In genomic region chr6:68127066-68127465, GRCh38 we compare ENCODE assay signal across 18 cellular contexts.
"Had no signal": no experiment of that assay in that cellular context is flagged by ENCODE, and none has a peak within 500 bp of the region (broad histone marks: within the 10 kb centered on the region; RNA-seq: fewer than 3 reads in every experiment).

No MANE protein-coding gene starts in this region.

- H3K27me3 ChIP-seq: brain microvascular endothelial cell, sigmoid colon, spleen, upper lobe of right lung had no signal

- H3K36me3 Mint-ChIP-seq: activated naive CD8-positive, alpha-beta T cell treated with anti-CD3 and anti-CD28 coated beads, Interleukin-2, amount 10 ng/mL, durations not matched to agents 7 days and 5 days had no signal

- H3K4me1 Mint-ChIP-seq: activated naive CD8-positive, alpha-beta T cell treated with anti-CD3 and anti-CD28 coated beads, Interleukin-2, amount 10 ng/mL, durations not matched to agents 7 days and 5 days; memory B cell; WTC11 had no signal

- H3K27me3 Mint-ChIP-seq: activated naive CD8-positive, alpha-beta T cell treated with anti-CD3 and anti-CD28 coated beads, Interleukin-2, amount 10 ng/mL, durations not matched to agents 7 days and 5 days; memory B cell; naive thymus-derived CD8-positive, alpha-beta T cell had no signal

- H3K9ac ChIP-seq: parathyroid adenoma had no signal

- H3K9me3 ChIP-seq: thoracic aorta, upper lobe of right lung had no signal

- H3K27ac Mint-ChIP-seq: activated naive CD8-positive, alpha-beta T cell treated with anti-CD3 and anti-CD28 coated beads, Interleukin-2, amount 10 ng/mL, durations not matched to agents 7 days and 5 days; activated T-helper 1 cell treated with anti-CD3 and anti-CD28 coated beads, Interleukin-12 subunit alpha, Interleukin-12 subunit beta, Interleukin-2, Interleukin-4 antibody, amounts not matched to agents 30 ng/mL and 10 ng/mL and 1 ng/mL, durations not matched to agents 14 hours and 24 hours and 36 hours; naive thymus-derived CD8-positive, alpha-beta T cell; WTC11 had no signal

- ATAC-seq: left ventricle myocardium superior; naive thymus-derived CD8-positive, alpha-beta T cell; upper lobe of right lung; WTC11 had no signal

- H3K4me1 ChIP-seq: parathyroid adenoma, sigmoid colon, spleen, upper lobe of right lung had no signal

- H3K27ac ChIP-seq: brain microvascular endothelial cell, parathyroid adenoma, sigmoid colon, spleen, thoracic aorta, upper lobe of right lung had no signal

- H3K4me3 ChIP-seq: sigmoid colon, spleen, thoracic aorta, upper lobe of right lung had no signal

- H3K36me3 ChIP-seq: brain microvascular endothelial cell, sigmoid colon, spleen, thoracic aorta, upper lobe of right lung had no signal

- DNase-seq: activated CD4-positive, alpha-beta T cell treated with anti-CD3 and anti-CD28 coated beads for 48 hours; activated naive CD4-positive, alpha-beta T cell; activated naive CD8-positive, alpha-beta T cell treated with anti-CD3 and anti-CD28 coated beads, Interleukin-2, amount 10 ng/mL, durations not matched to agents 7 days and 5 days; anterior cingulate cortex; brain microvascular endothelial cell; effector CD8-positive, alpha-beta T cell; glutamatergic neuron; kidney glomerular epithelial cell; left ventricle myocardium superior; naive thymus-derived CD8-positive, alpha-beta T cell; sigmoid colon; spleen; upper lobe of right lung had no signal

- H2AFZ ChIP-seq: parathyroid adenoma had no signal

- H3K79me2 ChIP-seq: parathyroid adenoma had no signal

- H3K4me3 Mint-ChIP-seq: activated naive CD8-positive, alpha-beta T cell treated with anti-CD3 and anti-CD28 coated beads, Interleukin-2, amount 10 ng/mL, durations not matched to agents 7 days and 5 days; activated T-helper 1 cell treated with anti-CD3 and anti-CD28 coated beads, Interleukin-12 subunit alpha, Interleukin-12 subunit beta, Interleukin-2, Interleukin-4 antibody, amounts not matched to agents 30 ng/mL and 10 ng/mL and 1 ng/mL, durations not matched to agents 14 hours and 24 hours and 36 hours; memory B cell; naive thymus-derived CD8-positive, alpha-beta T cell; WTC11 had no signal
